In the genomic region with DNA sequence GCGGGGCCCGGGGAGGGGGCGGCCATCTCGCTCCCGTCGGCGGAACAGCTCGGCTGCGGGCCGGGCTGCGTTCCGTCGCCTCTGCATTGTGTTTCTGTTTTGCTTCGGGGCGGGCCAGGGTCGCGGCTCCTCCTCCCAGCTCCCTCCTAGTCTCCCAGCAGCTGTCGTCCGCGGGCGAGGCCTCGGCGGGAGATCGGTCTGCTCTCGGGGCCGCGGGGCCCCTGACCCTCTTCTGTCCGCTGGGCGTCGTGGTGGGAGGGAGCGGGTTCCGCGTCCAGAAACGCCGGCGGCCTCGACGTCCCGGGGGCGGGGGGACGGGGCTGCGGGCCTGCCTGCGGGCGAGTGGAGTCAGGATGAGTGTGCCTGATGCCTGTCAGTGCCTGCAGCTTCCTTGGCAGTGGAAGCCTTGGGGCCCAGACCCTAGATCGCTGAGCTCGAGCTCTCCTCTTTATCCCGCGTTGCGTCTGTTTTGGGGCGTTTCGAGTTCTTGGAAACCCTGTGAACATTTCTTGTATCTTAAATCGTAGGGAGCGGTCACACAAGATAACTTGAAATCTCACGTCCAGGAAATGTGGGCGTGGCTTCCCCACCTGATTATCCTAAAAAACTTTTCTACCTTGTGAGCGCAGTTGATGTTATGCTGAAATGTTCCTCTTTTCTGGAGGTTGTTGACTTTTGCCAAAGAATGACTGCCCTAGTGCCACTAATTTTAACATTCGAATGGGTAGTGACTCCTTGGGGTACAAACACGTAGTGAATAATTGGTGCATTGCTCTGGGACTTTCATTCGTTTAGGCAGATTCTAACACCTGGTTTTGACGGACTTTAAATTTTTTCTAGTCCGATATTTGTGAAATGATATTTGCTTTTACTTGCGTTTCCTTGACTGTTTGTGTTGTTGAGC, we compare ENCODE assay signal across 8 cellular contexts. TPM values are rescaled to one million over a fixed set of nuclear protein-coding genes. Genes with fewer than 3 reads are reported as not detected.
DNase-seq lines count a peak whose midpoint lies in the region; TF ChIP-seq lines count a peak whose summit lies in the region.

No MANE protein-coding gene starts in this region.

- H3K79me2 ChIP-seq in hepatocyte, result peaks cover 50% of the 10 kb centered on the region

- in situ Hi-C loops in astrocyte of the cerebellum (cut with HindIII; ENCODE audit: low sequenced_read_pairs), result no loop called here

- no peak for TF ChIP-seq CTCF in GM20000 (IDR thresholded peaks at IDR 0.05; ENCODE audit: extremely low read depth, missing control alignments)
- no peak for TF ChIP-seq CTCF in astrocyte of the cerebellum (IDR thresholded peaks at IDR 0.05; ENCODE audit: low read depth, low read length, missing control alignments)
- no peak for TF ChIP-seq CTCF in hepatocyte (IDR thresholded peaks at IDR 0.05; ENCODE audit: poor library complexity)

- peak overlapping the region; percentile 88 for H3K9ac ChIP-seq in NT2/D1 (ENCODE audit: insufficient read length, low read depth)

- under 1% methylated on average over 46 of the region's 62 CpGs for WGBS in hepatocyte (ENCODE audit: low lambda C conversion rate, missing lambda C conversion rate)

- peak overlapping the region; percentile 95 for H3K27ac ChIP-seq in hepatocyte

- H3K9me2 ChIP-seq in hepatocyte (replicated peaks; ENCODE audit: insufficient read depth), result no peaks in the 10 kb centered on the region

- H3K4me1 ChIP-seq in NT2/D1 (ENCODE audit: insufficient read depth, insufficient read length), result no peaks in the 10 kb centered on the region
- H3K4me1 ChIP-seq in hepatocyte (ENCODE audit: insufficient read depth), result peaks cover 26% of the 10 kb centered on the region

- H3K9me3 ChIP-seq in NT2/D1 (ENCODE audit: insufficient read depth, low read length) (peaks cover 4% of the 10 kb centered on the region; the same call in 1 of the 2 replicates), hepatocyte (ENCODE audit: low read depth) (no peaks in the 10 kb centered on the region)

- H4K20me1 ChIP-seq in hepatocyte (ENCODE audit: insufficient read depth, poor library complexity, severe bottlenecking), result peaks cover 43% of the 10 kb centered on the region

- H2AFZ ChIP-seq in hepatocyte, result peak overlapping the region; percentile 48

- H3K36me3 ChIP-seq in NT2/D1 (ENCODE audit: insufficient read depth, insufficient read length, low read length) (peaks cover 20% of the 10 kb centered on the region), hepatocyte (replicated peaks; ENCODE audit: insufficient read depth, low read depth) (no peaks in the 10 kb centered on the region)

- H3K4me3 ChIP-seq in NT2/D1 (ENCODE audit: insufficient read length, low read depth) (peak overlapping the region; percentile 80), astrocyte of the cerebellum (ENCODE audit: low read depth, low read length) (peak overlapping the region; percentile 86), hepatocyte (peak overlapping the region; percentile 59)

- DNase-seq in ELF-1 (ENCODE audit: low read depth, low spot score) (peak; percentile 85), GM20000 (ENCODE audit: low spot score) (peak; percentile 79), HS-5 (ENCODE audit: low read depth) (peak; percentile 34), NT2/D1 (ENCODE audit: low read depth, low spot score) (peak; percentile 61), astrocyte of the cerebellum (ENCODE audit: low read depth) (no peak), hepatocyte (ENCODE audit: low spot score) (peak; percentile 80), pulmonary artery endothelial cell (ENCODE audit: low read depth, low spot score) (peak; percentile 44), activated gamma-delta T cell treated with Interleukin-2 at 50 U/mL for 16 hours (no peak)

- no peaks in the 10 kb centered on the region for H3K27me3 ChIP-seq in NT2/D1 (ENCODE audit: insufficient read depth, insufficient read length)
- no peaks in the 10 kb centered on the region for H3K27me3 ChIP-seq in hepatocyte

- peak overlapping the region; percentile 82 for H3K4me2 ChIP-seq in hepatocyte

RNA-seq across cellular contexts. Expression of a gene that starts 0.7 kb away (rescaled TPM):
- total RNA-seq in hepatocyte (32.7 and 33.3 TPM in 2 replicates), pulmonary artery endothelial cell (30.1 and 37.1 TPM in 2 replicates)
- 10.8 and 12.3 TPM in 2 replicates for polyA plus RNA-seq in hepatocyte

Comparison
In these comparisons a context has a peak if more than half of its experiments do, and no peak if none do; other contexts are left out.
1. DNase-seq: peak in ELF-1 (single experiment), GM20000 (single experiment), HS-5 (single experiment), NT2/D1 (single experiment), hepatocyte (single experiment) and pulmonary artery endothelial cell (single experiment); none in astrocyte of the cerebellum (single experiment) and activated gamma-delta T cell treated with Interleukin-2 at 50 U/mL for 16 hours (single experiment).
2. Peak in every context shown above with its lines, with median percentiles within 50 percentile points of each other: H3K4me3 ChIP-seq.